ENCODE assay signal across 16 cellular contexts in the genomic region with DNA sequence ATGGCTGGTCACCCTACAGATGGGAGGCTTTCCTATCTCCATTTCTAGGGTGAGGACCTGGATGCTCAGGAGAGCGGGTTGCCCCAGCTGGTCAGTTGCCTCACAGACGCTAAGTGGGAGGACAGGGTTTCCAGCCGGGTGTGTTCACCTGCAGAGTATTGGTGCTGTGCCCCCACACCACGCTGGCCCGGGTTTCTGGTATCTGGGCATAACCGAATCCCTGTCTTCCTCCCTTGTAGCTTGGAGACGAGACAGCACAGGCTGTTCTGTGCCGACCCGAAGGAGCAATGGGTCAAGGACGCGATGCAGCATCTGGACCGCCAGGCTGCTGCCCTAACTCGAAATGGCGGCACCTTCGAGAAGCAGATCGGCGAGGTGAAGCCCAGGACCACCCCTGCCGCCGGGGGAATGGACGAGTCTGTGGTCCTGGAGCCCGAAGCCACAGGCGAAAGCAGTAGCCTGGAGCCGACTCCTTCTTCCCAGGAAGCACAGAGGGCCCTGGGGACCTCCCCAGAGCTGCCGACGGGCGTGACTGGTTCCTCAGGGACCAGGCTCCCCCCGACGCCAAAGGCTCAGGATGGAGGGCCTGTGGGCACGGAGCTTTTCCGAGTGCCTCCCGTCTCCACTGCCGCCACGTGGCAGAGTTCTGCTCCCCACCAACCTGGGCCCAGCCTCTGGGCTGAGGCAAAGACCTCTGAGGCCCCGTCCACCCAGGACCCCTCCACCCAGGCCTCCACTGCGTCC. TPM values are rescaled to one million over a fixed set of nuclear protein-coding genes. Genes with fewer than 3 reads are reported as not detected.
DNase-seq lines count a peak whose midpoint lies in the region; ATAC-seq and TF ChIP-seq lines count a peak whose summit lies in the region.
"Had no signal": no experiment of that assay in that cellular context is flagged by ENCODE, and none has a peak within 500 bp of the region (broad histone marks: within the 10 kb centered on the region; RNA-seq: fewer than 3 reads in every experiment).

No MANE protein-coding gene starts in this region.

- H3K36me3 ChIP-seq in H7 (replicated peaks; ENCODE audit: control insufficient read depth, insufficient read depth, low read length) = no peaks in the 10 kb centered on the region
- H3K36me3 ChIP-seq: SJSA1 had no signal

- no peak overlapping the region for H3K4me3 ChIP-seq in H7 (ENCODE audit: insufficient read depth, low read depth, low read length)
- H3K4me3 ChIP-seq: GM23338, SJSA1 had no signal

- CTCF ChIA-PET in activated B cell treated with CpG ODN at 0.5 μM for 24 hours (lab: Charles Lee) = interaction anchor here (1.4 to 1.5 kb wide), 2 partner anchors 35 to 81 kb away, joined by 3 to 5 read pairs; no protein-coding TSS in a partner anchor

- no peak overlapping the region for H3K4me3 Mint-ChIP-seq in activated B cell treated with CpG ODN at 0.5 μM for 24 hours
- H3K4me3 Mint-ChIP-seq in memory B cell = no peak overlapping the region
- H3K4me3 Mint-ChIP-seq in stimulated activated naive B cell treated with anti-CD40 and anti-IgM and Interleukin-4, amounts not matched to agents 10 μg/mL and 1 μg/mL and 100 μg/mL, for 72 hours = no peak overlapping the region
- H3K4me3 Mint-ChIP-seq in activated CD4-positive, alpha-beta T cell treated with anti-CD3 and anti-CD28 coated beads, Interleukin-2, amount 10 ng/mL, durations not matched to agents 24 days and 14 days = no peak overlapping the region
- H3K4me3 Mint-ChIP-seq: CD4-positive, alpha-beta memory T cell; GM23338 had no signal

- no peaks in the 10 kb centered on the region for H3K27me3 Mint-ChIP-seq in activated B cell treated with CpG ODN at 0.5 μM for 24 hours
- H3K27me3 Mint-ChIP-seq in memory B cell = no peaks in the 10 kb centered on the region
- H3K27me3 Mint-ChIP-seq in stimulated activated naive B cell treated with anti-CD40 and anti-IgM and Interleukin-4, amounts not matched to agents 10 μg/mL and 1 μg/mL and 100 μg/mL, for 72 hours = no peaks in the 10 kb centered on the region
- H3K27me3 Mint-ChIP-seq in activated CD4-positive, alpha-beta T cell treated with anti-CD3 and anti-CD28 coated beads, Interleukin-2, amount 10 ng/mL, durations not matched to agents 24 days and 14 days = peaks cover 2% of the 10 kb centered on the region
- H3K27me3 Mint-ChIP-seq: CD4-positive, alpha-beta memory T cell had no signal

- DNase-seq in H7 (peak; percentile 11), activated B cell treated with CpG ODN at 0.5 μM for 24 hours (no peak), memory B cell (ENCODE audit: low spot score in 2 of 2) (no peak)
- DNase-seq in stimulated activated naive B cell treated with anti-CD40 and anti-IgM and Interleukin-4, amounts not matched to agents 10 μg/mL and 1 μg/mL and 100 μg/mL, for 72 hours = no peak
- DNase-seq in activated naive CD4-positive, alpha-beta T cell treated with anti-CD3 and anti-CD28 coated beads, Interleukin-2, amount 50 U/mL, for 16 hours = no peak
- no peak for DNase-seq in activated CD4-positive, alpha-beta T cell treated with anti-CD3 and anti-CD28 coated beads, Interleukin-2, amount 10 ng/mL, durations not matched to agents 24 days and 14 days
- DNase-seq: NCI-H1436, NCI-H2029 treated with DMSO at 0.1 percent for 48 hours, NCI-H2171 treated with DMSO at 0.1 percent for 48 hours, NCI-H82 had no signal

- H3K9me3 Mint-ChIP-seq in activated B cell treated with CpG ODN at 0.5 μM for 24 hours (no peaks in the 10 kb centered on the region), memory B cell (no peaks in the 10 kb centered on the region)
- H3K9me3 Mint-ChIP-seq in stimulated activated naive B cell treated with anti-CD40 and anti-IgM and Interleukin-4, amounts not matched to agents 10 μg/mL and 1 μg/mL and 100 μg/mL, for 72 hours = no peaks in the 10 kb centered on the region
- no peaks in the 10 kb centered on the region for H3K9me3 Mint-ChIP-seq in activated CD4-positive, alpha-beta T cell treated with anti-CD3 and anti-CD28 coated beads, Interleukin-2, amount 10 ng/mL, durations not matched to agents 24 days and 14 days
- H3K9me3 Mint-ChIP-seq: GM23338 had no signal

- ATAC-seq in activated B cell treated with CpG ODN at 0.5 μM for 24 hours (ENCODE audit: low read depth) (no peak), memory B cell (ENCODE audit: low read depth) (no peak), GM18498 (IDR thresholded peaks at IDR 0.05; ENCODE audit: unreplicated experiment) (no peak)
- no peak for ATAC-seq in stimulated activated naive B cell treated with anti-CD40 and anti-IgM and Interleukin-4, amounts not matched to agents 10 μg/mL and 1 μg/mL and 100 μg/mL, for 72 hours (replicated peaks)

- POLR2A ChIA-PET in activated B cell treated with CpG ODN at 0.5 μM for 24 hours (lab: Charles Lee) = interaction anchor here (0.6 kb wide), 2 partner anchors 19 to 34 kb away, joined by 3 read pairs; no protein-coding TSS in a partner anchor

- TF ChIP-seq CTCF in activated B cell treated with CpG ODN at 0.5 μM for 24 hours (IDR thresholded peaks at IDR 0.05) = no peak

- no peaks in the 10 kb centered on the region for H3K36me3 Mint-ChIP-seq in activated B cell treated with CpG ODN at 0.5 μM for 24 hours (ENCODE audit: low read depth)
- no peaks in the 10 kb centered on the region for H3K36me3 Mint-ChIP-seq in memory B cell
- H3K36me3 Mint-ChIP-seq in stimulated activated naive B cell treated with anti-CD40 and anti-IgM and Interleukin-4, amounts not matched to agents 10 μg/mL and 1 μg/mL and 100 μg/mL, for 72 hours = peaks cover 0 to 6% of the 10 kb centered on the region in 2 donors
- H3K36me3 Mint-ChIP-seq in activated CD4-positive, alpha-beta T cell treated with anti-CD3 and anti-CD28 coated beads, Interleukin-2, amount 10 ng/mL, durations not matched to agents 24 days and 14 days (ENCODE audit: low read depth) = no peaks in the 10 kb centered on the region
- H3K36me3 Mint-ChIP-seq: CD4-positive, alpha-beta memory T cell had no signal

- intact Hi-C loops in activated B cell treated with CpG ODN at 0.5 μM for 24 hours (cut with micrococcal nuclease) = no loop called here
- intact Hi-C loops in activated CD4-positive, alpha-beta T cell treated with anti-CD3 and anti-CD28 coated beads, Interleukin-2, amount 10 ng/mL, durations not matched to agents 24 days and 14 days (cut with micrococcal nuclease) = no loop called here

- H3K27me3 ChIP-seq in H7 (ENCODE audit: control insufficient read depth, insufficient read depth, low read length) = no peaks in the 10 kb centered on the region
- H3K27me3 ChIP-seq: SJSA1 had no signal

- peaks cover 71% of the 10 kb centered on the region for H3K4me1 Mint-ChIP-seq in activated B cell treated with CpG ODN at 0.5 μM for 24 hours
- peaks cover 49% of the 10 kb centered on the region for H3K4me1 Mint-ChIP-seq in memory B cell
- peaks cover 55 to 89% of the 10 kb centered on the region in 2 donors for H3K4me1 Mint-ChIP-seq in stimulated activated naive B cell treated with anti-CD40 and anti-IgM and Interleukin-4, amounts not matched to agents 10 μg/mL and 1 μg/mL and 100 μg/mL, for 72 hours
- H3K4me1 Mint-ChIP-seq in activated CD4-positive, alpha-beta T cell treated with anti-CD3 and anti-CD28 coated beads, Interleukin-2, amount 10 ng/mL, durations not matched to agents 24 days and 14 days = peaks cover 8% of the 10 kb centered on the region

- peak overlapping the region; percentile 46 for H3K27ac Mint-ChIP-seq in activated B cell treated with CpG ODN at 0.5 μM for 24 hours
- H3K27ac Mint-ChIP-seq in memory B cell = peak overlapping the region; percentile 53
- peak overlapping the region; percentile 73 for H3K27ac Mint-ChIP-seq in stimulated activated naive B cell treated with anti-CD40 and anti-IgM and Interleukin-4, amounts not matched to agents 10 μg/mL and 1 μg/mL and 100 μg/mL, for 72 hours
- H3K27ac Mint-ChIP-seq in activated CD4-positive, alpha-beta T cell treated with anti-CD3 and anti-CD28 coated beads, Interleukin-2, amount 10 ng/mL, durations not matched to agents 24 days and 14 days = no peak overlapping the region
- H3K27ac Mint-ChIP-seq: GM23338 had no signal

RNA-seq across cellular contexts. Expression of a gene that starts 9.7 kb away (rescaled TPM):
- total RNA-seq in H7 (2014; rRNA removed; shearing (Covaris generic)) = 0.67 and 2.1 TPM in 2 replicates
- total RNA-seq in activated B cell treated with CpG ODN at 0.5 μM for 24 hours = 0.27 and 0.31 TPM in 2 replicates
- not detected in 2 replicates for total RNA-seq in activated CD4-positive, alpha-beta T cell treated with anti-CD3 and anti-CD28 coated beads, Interleukin-2, amount 10 ng/mL, durations not matched to agents 24 days and 14 days
- total RNA-seq: CD4-positive, alpha-beta memory T cell; NCI-H460 had no signal

RNA-seq across cellular contexts. Expression of a gene that starts 22.6 kb away (rescaled TPM):
- total RNA-seq in H7 (2014; rRNA removed; shearing (Covaris generic)) = not detected in 2 replicates
- total RNA-seq in activated B cell treated with CpG ODN at 0.5 μM for 24 hours = 6.7 and 7.0 TPM in 2 replicates
- 0.66 TPM in 1 of 2 replicates, not detected in the other for total RNA-seq in activated CD4-positive, alpha-beta T cell treated with anti-CD3 and anti-CD28 coated beads, Interleukin-2, amount 10 ng/mL, durations not matched to agents 24 days and 14 days
- total RNA-seq: Calu3; CD4-positive, alpha-beta memory T cell; GM23338; NCI-H460; SJSA1 had no signal

RNA-seq across cellular contexts. Expression of a gene that starts 23.4 kb away (rescaled TPM):
- not detected in 2 replicates for total RNA-seq in H7 (2014; rRNA removed; shearing (Covaris generic))
- total RNA-seq in activated B cell treated with CpG ODN at 0.5 μM for 24 hours = 276 and 288 TPM in 2 replicates
- 14.1 and 14.6 TPM in 2 replicates for total RNA-seq in activated CD4-positive, alpha-beta T cell treated with anti-CD3 and anti-CD28 coated beads, Interleukin-2, amount 10 ng/mL, durations not matched to agents 24 days and 14 days
- total RNA-seq: GM23338, NCI-H460, SJSA1 had no signal

Comparison
In these comparisons a context has a peak if more than half of its experiments do, and no peak if none do; other contexts are left out.
1. RNA of a gene that starts 23.4 kb away (total RNA-seq): 276 to 288 TPM in activated B cell treated with CpG ODN at 0.5 μM for 24 hours; 14.1 to 14.6 TPM in activated CD4-positive, alpha-beta T cell treated with anti-CD3 and anti-CD28 coated beads, Interleukin-2, amount 10 ng/mL, durations not matched to agents 24 days and 14 days and not detected in H7; every median in the first group is over 10 times any median in the second.